15 cellular contexts compared by ENCODE assay signal in the genomic region with DNA sequence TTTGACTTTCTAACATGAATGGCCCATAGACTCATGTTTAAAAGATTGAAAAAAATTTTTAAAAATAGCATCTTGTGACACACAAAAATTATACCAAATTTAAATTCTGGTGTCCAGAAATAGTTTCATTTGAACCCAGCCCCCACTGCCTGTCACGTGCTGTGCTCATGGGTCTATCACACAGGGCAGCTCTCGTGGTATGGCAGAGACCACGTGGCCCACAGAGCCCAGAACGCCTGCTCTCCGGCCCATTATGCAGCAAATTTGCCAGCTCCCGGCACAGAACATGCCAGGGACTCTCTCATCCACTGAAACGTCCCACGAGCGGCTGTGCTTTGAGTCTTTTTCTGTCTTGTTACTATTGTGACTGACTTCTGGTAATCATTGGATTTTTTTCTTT.
"Had no signal": no experiment of that assay in that cellular context is flagged by ENCODE, and none has a peak within 500 bp of the region (broad histone marks: within the 10 kb centered on the region; RNA-seq: fewer than 3 reads in every experiment).

No MANE protein-coding gene starts in this region.

- H3K9me3 ChIP-seq: gastroesophageal sphincter, psoas muscle, right lobe of liver had no signal

- H3K4me3 ChIP-seq: gastroesophageal sphincter, hepatocyte, psoas muscle, right lobe of liver had no signal

- DNase-seq: activated CD4-positive, alpha-beta T cell treated with anti-CD3 and anti-CD28 coated beads, Interleukin-2, amount 50 U/mL, for 1 hour; activated CD8-positive, alpha-beta memory T cell treated with anti-CD3 and anti-CD28 coated beads for 24 hours; activated naive CD8-positive, alpha-beta T cell treated with anti-CD3 and anti-CD28 coated beads for 36 hours; brain microvascular endothelial cell; effector memory CD8-positive, alpha-beta T cell; left ventricle myocardium superior; mesendoderm; nephron progenitor cell; psoas muscle; right lobe of liver; stimulated activated naive CD8-positive, alpha-beta T cell treated with anti-CD3 and anti-CD28 coated beads, Interleukin-15, Interleukin-2, amounts not matched to agents 100 U/mL and 50 U/mL, for 24 hours had no signal

- H3K36me3 ChIP-seq: brain microvascular endothelial cell, gastroesophageal sphincter, right lobe of liver had no signal

- H3K4me1 ChIP-seq: right lobe of liver had no signal

- H3K27me3 ChIP-seq: brain microvascular endothelial cell, gastroesophageal sphincter, hepatocyte, right lobe of liver had no signal

- H3K27ac ChIP-seq: brain microvascular endothelial cell, epithelial cell of prostate, hepatocyte, psoas muscle, right lobe of liver had no signal

- ATAC-seq: activated CD4-positive, CD25-positive, alpha-beta regulatory T cell treated with anti-CD3 and anti-CD28 coated beads, Interleukin-2, amount 50 U/mL, for 24 hours; effector memory CD8-positive, alpha-beta T cell; gastroesophageal sphincter; left ventricle myocardium superior; psoas muscle; stimulated activated naive CD8-positive, alpha-beta T cell treated with anti-CD3 and anti-CD28 coated beads, Interleukin-15, Interleukin-2, amounts not matched to agents 100 U/mL and 50 U/mL, for 24 hours had no signal
